8 cellular contexts compared by ENCODE assay signal in genomic region chr19:9205506-9206113, GRCh38. TPM values are rescaled to one million over a fixed set of nuclear protein-coding genes. Genes with fewer than 3 reads are reported as not detected.
DNase-seq lines count a peak whose midpoint lies in the region; ATAC-seq and TF ChIP-seq lines count a peak whose summit lies in the region.

No MANE protein-coding gene starts in this region.

- ATAC-seq in activated CD8-positive, alpha-beta T cell treated with anti-CD3 and anti-CD28 coated beads for 36 hours, result peak; percentile 82
- ATAC-seq in HG03095 (IDR thresholded peaks at IDR 0.05; ENCODE audit: unreplicated experiment), result no peak

- no peaks in the 10 kb centered on the region for H3K36me3 Mint-ChIP-seq in activated CD8-positive, alpha-beta T cell treated with anti-CD3 and anti-CD28 coated beads for 36 hours (ENCODE audit: low read depth)
- no peaks in the 10 kb centered on the region for H3K36me3 Mint-ChIP-seq in mesothelial cell of epicardium

- no peak overlapping the region for H3K27ac Mint-ChIP-seq in activated CD8-positive, alpha-beta T cell treated with anti-CD3 and anti-CD28 coated beads for 36 hours
- no peak overlapping the region for H3K27ac Mint-ChIP-seq in mesothelial cell of epicardium

- no peaks in the 10 kb centered on the region for H3K9me3 Mint-ChIP-seq in activated CD8-positive, alpha-beta T cell treated with anti-CD3 and anti-CD28 coated beads for 36 hours
- H3K9me3 Mint-ChIP-seq in mesothelial cell of epicardium, result peaks cover 14% of the 10 kb centered on the region

- H3K4me3 Mint-ChIP-seq in activated CD8-positive, alpha-beta T cell treated with anti-CD3 and anti-CD28 coated beads for 36 hours, result peak overlapping the region; percentile 26
- H3K4me3 Mint-ChIP-seq in mesothelial cell of epicardium, result peak overlapping the region; percentile 10

- TF ChIP-seq CTCF in activated CD8-positive, alpha-beta T cell treated with anti-CD3 and anti-CD28 coated beads for 36 hours (IDR thresholded peaks at IDR 0.05), result peak; percentile 96
- peak; percentile 66 for TF ChIP-seq CTCF in mesothelial cell of epicardium (IDR thresholded peaks at IDR 0.05; ENCODE audit: unreplicated experiment)

- DNase-seq in AG08395 (ENCODE audit: low spot score) (peak; percentile 63), GM19240 (ENCODE audit: insufficient read length, low spot score) (peak; percentile 6), NCI-H748 treated with DMSO at 0.1 percent for 48 hours (lab: John Stamatoyannopoulos, UW) (peak; percentile 3), mesothelial cell of epicardium (ENCODE audit: low spot score in 2 of 2, unreplicated experiment in 2 of 2) (peak; percentile 35 to 64)
- peak; percentile 77 for DNase-seq in activated CD8-positive, alpha-beta T cell treated with anti-CD3 and anti-CD28 coated beads for 36 hours
- peak; percentile 44 for DNase-seq in effector CD8-positive, alpha-beta T cell (lab: John Stamatoyannopoulos, UW)
- DNase-seq in stimulated activated CD8-positive, alpha-beta memory T cell treated with anti-CD3 and anti-CD28 coated beads, Interleukin-15, amount 100 ng/mL, for 24 hours (ENCODE audit: low read depth), result peak; percentile 10

- POLR2A ChIA-PET in activated CD8-positive, alpha-beta T cell treated with anti-CD3 and anti-CD28 coated beads for 36 hours (lab: Charles Lee), result interaction anchor here (0.7 kb wide), 1 partner anchor 65 kb away, joined by 3 read pairs; no protein-coding TSS in a partner anchor

- H3K27me3 Mint-ChIP-seq in activated CD8-positive, alpha-beta T cell treated with anti-CD3 and anti-CD28 coated beads for 36 hours, result peaks cover 7% of the 10 kb centered on the region
- no peaks in the 10 kb centered on the region for H3K27me3 Mint-ChIP-seq in mesothelial cell of epicardium (ENCODE audit: low read depth)

- CTCF ChIA-PET in activated CD8-positive, alpha-beta T cell treated with anti-CD3 and anti-CD28 coated beads for 36 hours (lab: Charles Lee), result interaction anchor here (0.5 to 3.2 kb wide), 23 partner anchors 9 to 514 kb away, joined by 3 to 9 read pairs (median 4); partner anchors contain the start of gene ZNF266

- intact Hi-C loops in activated CD8-positive, alpha-beta T cell treated with anti-CD3 and anti-CD28 coated beads for 36 hours (cut with micrococcal nuclease), result loop anchor here (10.0 kb wide), 1 partner anchor 229 kb away; the partner anchor contains the start of gene ZNF266

- no peaks in the 10 kb centered on the region for H3K4me1 Mint-ChIP-seq in activated CD8-positive, alpha-beta T cell treated with anti-CD3 and anti-CD28 coated beads for 36 hours (ENCODE audit: low read depth)
- no peaks in the 10 kb centered on the region for H3K4me1 Mint-ChIP-seq in mesothelial cell of epicardium

RNA-seq across cellular contexts. Expression of gene OR7D4, which starts 13.8 kb away (rescaled TPM):
- not detected for total RNA-seq in activated CD8-positive, alpha-beta T cell treated with anti-CD3 and anti-CD28 coated beads for 36 hours
- not detected in 3 replicates for total RNA-seq in mesothelial cell of epicardium

RNA-seq across cellular contexts. Expression of gene OR7D2, which starts 26.8 kb away (rescaled TPM):
- under 1 TPM in 1 of 2 experiments, not detected in 1; 0.11 TPM for total RNA-seq in activated CD8-positive, alpha-beta T cell treated with anti-CD3 and anti-CD28 coated beads for 36 hours
- total RNA-seq in mesothelial cell of epicardium, result 1.8 to 1.9 TPM (median 1.8 TPM) in 3 replicates

RNA-seq across cellular contexts. Expression of gene OR7E24, which starts 45.1 kb away (rescaled TPM):
- total RNA-seq in activated CD8-positive, alpha-beta T cell treated with anti-CD3 and anti-CD28 coated beads for 36 hours, result not detected
- total RNA-seq in mesothelial cell of epicardium, result not detected in 3 replicates

Comparison
In these comparisons a context has a peak if more than half of its experiments do, and no peak if none do; other contexts are left out.
1. DNase-seq: peak in every context shown above with its lines; median percentile 77 in activated CD8-positive, alpha-beta T cell treated with anti-CD3 and anti-CD28 coated beads for 36 hours; 63 in AG08395; 50 in mesothelial cell of epicardium; 44 in effector CD8-positive, alpha-beta T cell; 10 in stimulated activated CD8-positive, alpha-beta memory T cell treated with anti-CD3 and anti-CD28 coated beads, Interleukin-15, amount 100 ng/mL, for 24 hours; 6 in GM19240; 3 in NCI-H748 treated with DMSO at 0.1 percent for 48 hours.